ENCODE assay signal across 9 cellular contexts in the genomic region with DNA sequence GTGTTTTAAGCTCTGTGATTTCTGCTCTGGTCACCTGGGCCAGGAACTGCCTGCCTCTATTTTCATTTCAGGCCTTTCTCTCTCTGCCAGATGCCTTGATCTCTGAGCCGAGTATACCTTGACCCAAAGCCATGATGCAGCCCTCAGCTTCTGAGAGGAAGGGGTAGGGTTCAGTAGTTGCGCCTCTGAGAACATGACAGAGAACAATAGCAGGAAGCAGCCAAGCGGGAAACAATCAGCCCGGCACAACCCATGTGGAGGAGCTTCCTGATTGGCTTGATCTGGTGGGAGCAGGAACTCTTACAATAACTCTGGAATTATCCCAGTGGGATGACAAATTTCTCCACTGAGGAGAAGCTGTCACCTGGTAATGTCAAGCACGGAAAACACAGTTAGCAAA.
DNase-seq lines count a peak whose midpoint lies in the region; ATAC-seq, FAIRE-seq and TF ChIP-seq lines count a peak whose summit lies in the region.
"Had no signal": no experiment of that assay in that cellular context is flagged by ENCODE, and none has a peak within 500 bp of the region (broad histone marks: within the 10 kb centered on the region; RNA-seq: fewer than 3 reads in every experiment).

No MANE protein-coding gene starts in this region.

- no peaks in the 10 kb centered on the region for H3K23me2 ChIP-seq in H1 (ENCODE audit: low read depth, low read length)

- no peak overlapping the region for H2BK20ac ChIP-seq in H1 (ENCODE audit: low read length)

- no peak overlapping the region for H3K27ac Mint-ChIP-seq in activated CD8-positive, alpha-beta T cell treated with anti-CD3 and anti-CD28 coated beads for 36 hours

- H4K5ac ChIP-seq in H1 (ENCODE audit: insufficient read length, low read depth, low read length): no peak overlapping the region

- no peak overlapping the region for H2BK12ac ChIP-seq in H1 (ENCODE audit: low read depth, low read length)

- no peaks in the 10 kb centered on the region for H3K27me3 ChIP-seq in H1 (replicated peaks in 1 of 4; ENCODE audit: control insufficient read depth in 3 of 4, extremely low read depth in 1 of 4, insufficient read depth in 3 of 4, low read length in 3 of 4)
- no peaks in the 10 kb centered on the region for H3K27me3 ChIP-seq in vagina
- no peaks in the 10 kb centered on the region for H3K27me3 ChIP-seq in SJCRH30
- no peaks in the 10 kb centered on the region for H3K27me3 ChIP-seq in sigmoid colon

- H3K36me3 Mint-ChIP-seq in activated CD8-positive, alpha-beta T cell treated with anti-CD3 and anti-CD28 coated beads for 36 hours (ENCODE audit: low read depth): no peaks in the 10 kb centered on the region

- H3K18ac ChIP-seq in H1 (ENCODE audit: extremely low read depth, low read length): no peak overlapping the region

- no peak overlapping the region for H2BK120ac ChIP-seq in H1 (replicated peaks; ENCODE audit: low read depth, low read length)

- no peak for TF ChIP-seq RAD21 in H1 (IDR thresholded peaks at IDR 0.05 in 1 of 2, conservative IDR thresholded peaks at IDR 0.05 in 1 of 2; ENCODE audit: low read depth in 2 of 2, low read length in 2 of 2)

- no peak overlapping the region for H3K4ac ChIP-seq in H1 (replicated peaks; ENCODE audit: insufficient read length, low read depth, low read length)

- H3K4me3 ChIP-seq in H1 (ENCODE audit: extremely low read depth in 1 of 4, insufficient read depth in 2 of 4, low read depth in 3 of 4, low read length in 4 of 4) (no peak overlapping the region), vagina (no peak overlapping the region), SJCRH30 (no peak overlapping the region), sigmoid colon (no peak overlapping the region)

- no peak overlapping the region for H3K23ac ChIP-seq in H1 (ENCODE audit: insufficient read length)

- TF ChIP-seq CTCF in H1 (IDR thresholded peaks at IDR 0.05; ENCODE audit: control extremely low read depth in 1 of 3, insufficient read depth in 1 of 3, low read depth in 1 of 3, low read length in 3 of 3) (no peak), vagina (IDR thresholded peaks at IDR 0.05) (no peak), sigmoid colon (IDR thresholded peaks at IDR 0.05) (no peak)
- TF ChIP-seq CTCF in activated CD8-positive, alpha-beta T cell treated with anti-CD3 and anti-CD28 coated beads for 36 hours (IDR thresholded peaks at IDR 0.05): no peak

- TF ChIP-seq POLR2A in H1 (IDR thresholded peaks at IDR 0.05; ENCODE audit: control extremely low read depth in 1 of 2, low read depth in 2 of 2, low read length in 2 of 2) (no peak), vagina (IDR thresholded peaks at IDR 0.05) (no peak), sigmoid colon (IDR thresholded peaks at IDR 0.05) (no peak)

- H3K36me3 ChIP-seq in H1 (ENCODE audit: control insufficient read depth in 2 of 4, insufficient read depth in 4 of 4, low read length in 3 of 4) (no peaks in the 10 kb centered on the region), vagina (no peaks in the 10 kb centered on the region), SJCRH30 (peaks cover 29% of the 10 kb centered on the region), sigmoid colon (no peaks in the 10 kb centered on the region)

- DNase-seq in GM19239 (ENCODE audit: insufficient read length, low spot score): no peak
- DNase-seq in H1 (ENCODE audit: low read depth in 1 of 2, low spot score in 2 of 2): no peak
- DNase-seq in pulmonary artery endothelial cell (ENCODE audit: low read depth, low spot score): peak; percentile 98
- no peak for DNase-seq in vagina (ENCODE audit: extremely low spot score in 2 of 2)
- DNase-seq in SJCRH30: no peak
- DNase-seq in sigmoid colon: no peak
- DNase-seq in activated CD8-positive, alpha-beta T cell treated with anti-CD3 and anti-CD28 coated beads for 36 hours: no peak
- DNase-seq: activated T-cell treated with anti-CD3 and anti-CD28 coated beads, Interleukin-2, amount 50 U/mL, for 4 hours had no signal

- no peak overlapping the region for H4K91ac ChIP-seq in H1 (replicated peaks; ENCODE audit: insufficient read length, low read length)

- intact Hi-C loops in vagina (cut with DNase I) (loop anchor here (5.0 to 10.0 kb wide), 2 partner anchors 157 to 240 kb away; no protein-coding TSS in a partner anchor), sigmoid colon (cut with DNase I) (loop anchor here (2.0 to 10.0 kb wide), 2 partner anchors 309 to 717 kb away; no protein-coding TSS in a partner anchor)
- intact Hi-C loops in activated CD8-positive, alpha-beta T cell treated with anti-CD3 and anti-CD28 coated beads for 36 hours (cut with micrococcal nuclease): no loop called here

- H3K4me2 ChIP-seq in H1 (ENCODE audit: insufficient read depth in 1 of 2, low read depth in 2 of 2, low read length in 2 of 2): no peak overlapping the region

- H3K14ac ChIP-seq in H1 (ENCODE audit: insufficient read length): no peak overlapping the region

- H3K4me1 ChIP-seq in H1 (replicated peaks in 1 of 4; ENCODE audit: control insufficient read depth in 3 of 4, insufficient read depth in 4 of 4, low read length in 3 of 4): peaks cover 0 to 7% (median 3%) of the 10 kb centered on the region in 4 experiments; a peak in 4 of 7 replicates
- H3K4me1 ChIP-seq in vagina: peaks cover 17% of the 10 kb centered on the region
- peaks cover 9% of the 10 kb centered on the region for H3K4me1 ChIP-seq in SJCRH30
- peaks cover 0 to 3% (median 0%) of the 10 kb centered on the region in 4 donors for H3K4me1 ChIP-seq in sigmoid colon

- POLR2A ChIA-PET in H1 (lab: Charles Lee; ENCODE audit: partially characterized antibody): no interaction called here
- POLR2A ChIA-PET in activated CD8-positive, alpha-beta T cell treated with anti-CD3 and anti-CD28 coated beads for 36 hours (lab: Charles Lee): interaction anchor here (0.6 to 1.2 kb wide), 2 partner anchors 8 to 143 kb away, joined by 3 read pairs; no protein-coding TSS in a partner anchor

- no peak overlapping the region for H3K27ac ChIP-seq in H1 (ENCODE audit: low read depth, low read length)
- H3K27ac ChIP-seq in vagina: no peak overlapping the region
- H3K27ac ChIP-seq in SJCRH30: no peak overlapping the region
- H3K27ac ChIP-seq in sigmoid colon: peak overlapping the region in 1 of 4 donors; percentile 43

- H3K4me3 Mint-ChIP-seq in activated CD8-positive, alpha-beta T cell treated with anti-CD3 and anti-CD28 coated beads for 36 hours: no peak overlapping the region
- H3K4me3 Mint-ChIP-seq: activated T-cell treated with anti-CD3 and anti-CD28 coated beads, Interleukin-2, amount 50 U/mL, for 4 hours had no signal

- H3K9me3 Mint-ChIP-seq in activated CD8-positive, alpha-beta T cell treated with anti-CD3 and anti-CD28 coated beads for 36 hours: no peaks in the 10 kb centered on the region
- H3K9me3 Mint-ChIP-seq: activated T-cell treated with anti-CD3 and anti-CD28 coated beads, Interleukin-2, amount 50 U/mL, for 4 hours had no signal

- H2BK5ac ChIP-seq in H1 (ENCODE audit: low read depth, low read length): no peak overlapping the region

- H4K20me1 ChIP-seq in H1 (replicated peaks in 1 of 2; ENCODE audit: control insufficient read depth in 1 of 2, insufficient read depth in 2 of 2, low read length in 2 of 2): no peaks in the 10 kb centered on the region

- no peak overlapping the region for H2BK15ac ChIP-seq in H1 (ENCODE audit: low read length)

- H2AK5ac ChIP-seq in H1 (ENCODE audit: low read depth, low read length): no peak overlapping the region

- H3K9me3 ChIP-seq in H1 (ENCODE audit: insufficient read depth in 2 of 2, low read depth in 1 of 2, low read length in 1 of 2): no peaks in the 10 kb centered on the region
- no peaks in the 10 kb centered on the region for H3K9me3 ChIP-seq in vagina
- no peaks in the 10 kb centered on the region for H3K9me3 ChIP-seq in SJCRH30 (replicated peaks)
- no peaks in the 10 kb centered on the region for H3K9me3 ChIP-seq in sigmoid colon

- H3K79me1 ChIP-seq in H1 (ENCODE audit: low read depth, low read length): peaks cover 2% of the 10 kb centered on the region; the same call in 1 of the 2 replicates

- H2AFZ ChIP-seq in H1 (ENCODE audit: low read length): no peak overlapping the region

- H3K4me1 Mint-ChIP-seq in activated CD8-positive, alpha-beta T cell treated with anti-CD3 and anti-CD28 coated beads for 36 hours (ENCODE audit: low read depth): no peaks in the 10 kb centered on the region

- no peak for TF ChIP-seq EP300 in H1 (IDR thresholded peaks at IDR 0.05; ENCODE audit: borderline replicate concordance in 1 of 2, low read depth in 2 of 2, low read length in 2 of 2)
- no peak for TF ChIP-seq EP300 in sigmoid colon (IDR thresholded peaks at IDR 0.05)

- H4K8ac ChIP-seq in H1 (ENCODE audit: extremely low read depth, insufficient read depth, low read length): no peak overlapping the region

- FAIRE-seq in GM19239 (lab: Jason Lieb, UNC) (peak; percentile 81), H1 (lab: Jason Lieb, UNC) (no peak)

- CTCF ChIA-PET in H1 (lab: Charles Lee; ENCODE audit: partially characterized antibody): interaction anchor here (0.5 to 8.4 kb wide), 20 partner anchors 13 to 276 kb away, joined by 3 to 127 read pairs (median 3); no protein-coding TSS in a partner anchor
- CTCF ChIA-PET in activated CD8-positive, alpha-beta T cell treated with anti-CD3 and anti-CD28 coated beads for 36 hours (lab: Charles Lee): interaction anchor here (1.2 to 1.5 kb wide), 4 partner anchors 14 to 276 kb away, joined by 3 to 5 read pairs (median 4); no protein-coding TSS in a partner anchor

- H3K79me2 ChIP-seq in H1 (ENCODE audit: control insufficient read depth in 1 of 2, insufficient read depth in 2 of 2, low read length in 2 of 2): no peaks in the 10 kb centered on the region

- H3K9ac ChIP-seq in H1 (replicated peaks in 1 of 4; ENCODE audit: extremely low read depth in 1 of 4, low read depth in 3 of 4, low read length in 3 of 4): no peak overlapping the region

- WGBS in H1 (ENCODE audit: extremely low coverage in 1 of 2, insufficient coverage in 1 of 2, insufficient read length in 1 of 2, insufficient replicate concordance in 2 of 2, low coverage in 1 of 2, low lambda C conversion rate in 2 of 2, missing lambda C conversion rate in 1 of 2), 2 experiments: 81% methylated on average over 5 of the region's 5 CpGs; no CpG with 5 or more reads in 1 of the 2 experiments
- WGBS in sigmoid colon, 2 donors: 19 to 42% methylated on average over 5 of the region's 5 CpGs

- peak; percentile 72 for ATAC-seq in HG03039 (IDR thresholded peaks at IDR 0.05; ENCODE audit: unreplicated experiment)
- no peak for ATAC-seq in activated CD8-positive, alpha-beta T cell treated with anti-CD3 and anti-CD28 coated beads for 36 hours
- ATAC-seq: activated T-cell treated with anti-CD3 and anti-CD28 coated beads, Interleukin-2, amount 50 U/mL, for 4 hours had no signal

- no peaks in the 10 kb centered on the region for H3K27me3 Mint-ChIP-seq in activated CD8-positive, alpha-beta T cell treated with anti-CD3 and anti-CD28 coated beads for 36 hours

- no peak overlapping the region for H3K56ac ChIP-seq in H1 (replicated peaks; ENCODE audit: insufficient read length, low read depth, low read length)

TF ChIP-seq in H1, 55 proteins besides CTCF, POLR2A, EP300 and RAD21 (continues in another document):
- TF ChIP-seq MAFK (IDR thresholded peaks at IDR 0.05; ENCODE audit: low read depth, low read length): no peak
